Comparison of ENCODE assay signal across 8 cellular contexts in the genomic region with DNA sequence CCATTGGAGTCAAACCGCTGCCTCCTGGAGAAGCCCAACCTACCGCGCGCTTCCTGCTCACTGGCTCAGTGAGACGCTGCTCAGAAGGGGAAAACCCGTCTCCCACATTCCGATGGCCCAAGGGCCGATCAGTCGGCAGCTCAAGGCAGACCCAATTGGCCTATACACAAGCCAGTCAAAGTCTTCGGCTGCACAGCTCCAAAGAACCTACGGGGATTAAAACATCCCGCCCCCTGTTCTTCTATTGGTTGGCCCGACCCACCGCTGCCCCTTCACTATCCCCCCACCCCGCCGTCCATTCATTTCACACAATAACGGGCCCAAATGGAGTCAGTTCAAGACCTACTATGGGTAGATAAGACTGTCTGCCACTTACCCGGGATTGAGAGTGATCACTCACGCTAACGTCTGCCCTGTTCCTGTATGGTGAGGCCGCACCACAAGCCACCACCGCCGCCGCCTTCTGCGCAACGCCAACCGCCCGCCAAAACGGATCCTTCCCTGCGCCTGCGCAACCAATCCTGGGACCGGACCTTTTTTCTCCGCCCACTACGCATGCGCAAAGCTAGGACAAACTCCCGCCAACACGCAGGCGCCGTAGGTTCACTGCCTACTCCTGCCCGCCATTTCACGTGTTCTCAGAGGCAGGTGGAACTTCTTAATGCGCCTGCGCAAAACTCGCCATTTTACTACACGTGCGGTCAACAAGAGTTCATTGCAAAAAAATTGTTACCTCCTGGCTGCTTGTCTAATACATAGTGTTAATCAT. TPM values are rescaled to one million over a fixed set of nuclear protein-coding genes. Genes with fewer than 3 reads are reported as not detected.
DNase-seq lines count a peak whose midpoint lies in the region; ATAC-seq, FAIRE-seq and TF ChIP-seq lines count a peak whose summit lies in the region.

A gene (minus strand): TSS at position 491 of the 769 bp plus-strand sequence. CDS start 22,472 bp downstream, outside the sequence.

- no peaks in the 10 kb centered on the region for H3K9me2 ChIP-seq in MM.1S (replicated peaks; ENCODE audit: insufficient read depth, low read length)

- TF ChIP-seq CTCF in MM.1S (IDR thresholded peaks at IDR 0.05; ENCODE audit: low read length): no peak
- TF ChIP-seq CTCF in foreskin keratinocyte (conservative IDR thresholded peaks at IDR 0.05): no peak
- TF ChIP-seq CTCF in neural progenitor cell (IDR thresholded peaks at IDR 0.05): no peak

- H3K27me3 ChIP-seq in MM.1S (replicated peaks; ENCODE audit: insufficient read depth, low read length) (no peaks in the 10 kb centered on the region), foreskin keratinocyte (no peaks in the 10 kb centered on the region), neural progenitor cell (no peaks in the 10 kb centered on the region)

- H3K4me1 ChIP-seq in MM.1S (ENCODE audit: low read length) (peaks cover 33% of the 10 kb centered on the region), foreskin keratinocyte (peaks cover 6% of the 10 kb centered on the region), neural progenitor cell (peaks cover 46% of the 10 kb centered on the region)

- peaks cover 23% of the 10 kb centered on the region for H4K20me1 ChIP-seq in MM.1S (ENCODE audit: insufficient read depth, low read length)
- peaks cover 85% of the 10 kb centered on the region for H4K20me1 ChIP-seq in neural progenitor cell (ENCODE audit: low read depth)

- DNase-seq in HCEC 1CT (peak; percentile 100), MM.1S (peak; percentile 99), SHP77 treated with DMSO at 0.1 percent for 48 hours (lab: John Stamatoyannopoulos, UW) (peak; percentile 97), activated gamma-delta T cell (lab: John Stamatoyannopoulos, UW) (peak; percentile 83), foreskin keratinocyte (peak; percentile 99), neural progenitor cell (ENCODE audit: low spot score) (peak; percentile 100), stromal cell of bone marrow (ENCODE audit: low read depth) (peak; percentile 100)

- H3K4me2 ChIP-seq in MM.1S (ENCODE audit: low read depth, low read length) (peak within 1 kb of the TSS; percentile 74), neural progenitor cell (peak within 1 kb of the TSS; percentile 99)

- H3K36me3 Mint-ChIP-seq in neural progenitor cell: peaks cover 22% of the 10 kb centered on the region

- peak within 1 kb of the TSS; percentile 96 for H3K9ac ChIP-seq in MM.1S (ENCODE audit: low read length)
- peak within 1 kb of the TSS; percentile 97 for H3K9ac ChIP-seq in neural progenitor cell

- H3K4me3 ChIP-seq in MM.1S (ENCODE audit: low read length) (peak within 1 kb of the TSS; percentile 99), neural progenitor cell (peak within 1 kb of the TSS; percentile 88)

- H3K27ac ChIP-seq in MM.1S (ENCODE audit: low read length): peak within 1 kb of the TSS; percentile 84
- H3K27ac ChIP-seq in foreskin keratinocyte: peak within 1 kb of the TSS; percentile 92
- peak within 1 kb of the TSS; percentile 95 for H3K27ac ChIP-seq in neural progenitor cell

- H3K9me3 ChIP-seq in MM.1S (replicated peaks; ENCODE audit: insufficient read depth, low read length) (no peaks in the 10 kb centered on the region), neural progenitor cell (ENCODE audit: low read depth) (no peaks in the 10 kb centered on the region)

- H3K27me3 Mint-ChIP-seq in neural progenitor cell (ENCODE audit: insufficient read depth, low read depth): peaks cover 3% of the 10 kb centered on the region

- H3K4me1 Mint-ChIP-seq in neural progenitor cell: peaks cover 61% of the 10 kb centered on the region

- H3K36me3 ChIP-seq in MM.1S (replicated peaks; ENCODE audit: insufficient read depth, low read length) (peaks cover 19% of the 10 kb centered on the region), neural progenitor cell (peaks cover 30% of the 10 kb centered on the region)

- H3F3A ChIP-seq in MM.1S (ENCODE audit: insufficient read depth, low read length): peaks cover 43% of the 10 kb centered on the region
- peaks cover 70% of the 10 kb centered on the region for H3F3A ChIP-seq in neural progenitor cell (ENCODE audit: low read depth)

- peaks cover 86% of the 10 kb centered on the region for H3K79me2 ChIP-seq in MM.1S (ENCODE audit: low read length)
- H3K79me2 ChIP-seq in neural progenitor cell (ENCODE audit: low read depth): peaks cover 90% of the 10 kb centered on the region

- no peaks in the 10 kb centered on the region for H3K9me3 Mint-ChIP-seq in neural progenitor cell

- peak; percentile 93 for FAIRE-seq in G401.6 (lab: Jason Lieb, UNC)

- no peak within 1 kb of the TSS for H3K27ac Mint-ChIP-seq in neural progenitor cell

- peak within 1 kb of the TSS; percentile 80 for H2AFZ ChIP-seq in MM.1S (ENCODE audit: low read length)
- H2AFZ ChIP-seq in neural progenitor cell (replicated peaks): peak within 1 kb of the TSS; percentile 66

- ATAC-seq in foreskin keratinocyte: peak; percentile 91

- no peak within 1 kb of the TSS for H3K4me3 Mint-ChIP-seq in neural progenitor cell

RNA-seq across cellular contexts. Expression of the gene that starts here (rescaled TPM):
- total RNA-seq in foreskin keratinocyte (67.9 and 70.7 TPM in 2 replicates), neural progenitor cell (ENCODE audit: low replicate concordance) (232 and 288 TPM in 2 replicates)
- polyA plus RNA-seq in foreskin keratinocyte: 20.5 and 24.4 TPM in 2 replicates

Comparison
In these comparisons a context has a peak if more than half of its experiments do, and no peak if none do; other contexts are left out.
1. Peak in every context shown above with its lines: DNase-seq, ATAC-seq, H3K4me3 ChIP-seq and H3K27ac ChIP-seq.